In the genomic region with DNA sequence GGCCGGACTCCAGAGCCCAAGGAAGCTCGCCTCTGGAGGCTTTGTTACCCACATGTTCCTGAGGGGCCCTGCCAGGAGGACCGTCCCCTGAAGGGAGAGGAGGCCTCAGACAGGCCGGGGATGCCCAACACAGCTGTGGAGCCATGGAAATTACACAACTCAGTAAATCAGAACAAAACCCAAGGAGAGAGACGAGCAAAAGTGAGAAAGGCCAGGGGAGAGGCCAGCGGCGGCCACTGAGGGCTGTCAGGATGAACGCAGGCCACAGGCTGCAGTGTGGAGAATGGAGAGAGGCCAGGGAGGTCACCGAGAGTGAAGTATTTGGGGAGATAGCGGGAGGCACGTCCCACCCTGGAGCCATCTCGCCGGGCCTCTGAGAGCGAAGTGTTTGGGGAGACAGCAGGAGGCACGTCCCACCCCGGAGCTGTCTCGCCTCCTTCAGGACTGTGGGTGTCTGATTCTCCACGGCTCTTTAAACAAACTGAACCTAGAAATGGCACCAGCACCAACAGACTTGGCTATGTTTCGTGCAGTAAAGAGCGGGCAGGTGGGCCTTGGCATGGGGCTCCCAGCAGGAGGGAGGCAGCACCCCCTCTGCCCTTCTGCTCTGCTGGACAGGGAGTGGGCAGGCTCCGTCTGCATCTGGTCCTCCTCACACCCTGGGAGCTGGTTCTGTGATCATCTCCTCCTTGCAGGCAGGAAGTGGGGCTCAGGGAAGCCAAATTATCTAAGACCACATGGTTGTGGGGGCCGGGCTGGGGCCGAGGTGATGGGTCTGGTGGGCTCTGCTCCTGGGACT, we compare ENCODE assay signal across 1 cellular context.
TF ChIP-seq lines count a peak whose summit lies in the region.

No MANE protein-coding gene starts in this region.

TF ChIP-seq in GM23338, 12 proteins besides CTCF, POLR2A, EP300 and RAD21:
- no peak for TF ChIP-seq EZH2 (IDR thresholded peaks at IDR 0.05; ENCODE audit: low read depth, unreplicated experiment)
- TF ChIP-seq JUNB (IDR thresholded peaks at IDR 0.05; ENCODE audit: unreplicated experiment): no peak
- no peak for TF ChIP-seq EZH2phosphoT487 (IDR thresholded peaks at IDR 0.05; ENCODE audit: unreplicated experiment)
- TF ChIP-seq, protein P1, sequence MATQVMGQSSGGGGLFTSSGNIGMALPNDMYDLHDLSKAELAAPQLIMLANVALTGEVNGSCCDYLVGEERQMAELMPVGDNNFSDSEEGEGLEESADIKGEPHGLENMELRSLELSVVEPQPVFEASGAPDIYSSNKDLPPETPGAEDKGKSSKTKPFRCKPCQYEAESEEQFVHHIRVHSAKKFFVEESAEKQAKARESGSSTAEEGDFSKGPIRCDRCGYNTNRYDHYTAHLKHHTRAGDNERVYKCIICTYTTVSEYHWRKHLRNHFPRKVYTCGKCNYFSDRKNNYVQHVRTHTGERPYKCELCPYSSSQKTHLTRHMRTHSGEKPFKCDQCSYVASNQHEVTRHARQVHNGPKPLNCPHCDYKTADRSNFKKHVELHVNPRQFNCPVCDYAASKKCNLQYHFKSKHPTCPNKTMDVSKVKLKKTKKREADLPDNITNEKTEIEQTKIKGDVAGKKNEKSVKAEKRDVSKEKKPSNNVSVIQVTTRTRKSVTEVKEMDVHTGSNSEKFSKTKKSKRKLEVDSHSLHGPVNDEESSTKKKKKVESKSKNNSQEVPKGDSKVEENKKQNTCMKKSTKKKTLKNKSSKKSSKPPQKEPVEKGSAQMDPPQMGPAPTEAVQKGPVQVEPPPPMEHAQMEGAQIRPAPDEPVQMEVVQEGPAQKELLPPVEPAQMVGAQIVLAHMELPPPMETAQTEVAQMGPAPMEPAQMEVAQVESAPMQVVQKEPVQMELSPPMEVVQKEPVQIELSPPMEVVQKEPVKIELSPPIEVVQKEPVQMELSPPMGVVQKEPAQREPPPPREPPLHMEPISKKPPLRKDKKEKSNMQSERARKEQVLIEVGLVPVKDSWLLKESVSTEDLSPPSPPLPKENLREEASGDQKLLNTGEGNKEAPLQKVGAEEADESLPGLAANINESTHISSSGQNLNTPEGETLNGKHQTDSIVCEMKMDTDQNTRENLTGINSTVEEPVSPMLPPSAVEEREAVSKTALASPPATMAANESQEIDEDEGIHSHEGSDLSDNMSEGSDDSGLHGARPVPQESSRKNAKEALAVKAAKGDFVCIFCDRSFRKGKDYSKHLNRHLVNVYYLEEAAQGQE (IDR thresholded peaks at IDR 0.05; ENCODE audit: unreplicated experiment): no peak
- no peak for TF ChIP-seq POLR2AphosphoS5 (IDR thresholded peaks at IDR 0.05; ENCODE audit: low read depth)
- TF ChIP-seq, protein P2, sequence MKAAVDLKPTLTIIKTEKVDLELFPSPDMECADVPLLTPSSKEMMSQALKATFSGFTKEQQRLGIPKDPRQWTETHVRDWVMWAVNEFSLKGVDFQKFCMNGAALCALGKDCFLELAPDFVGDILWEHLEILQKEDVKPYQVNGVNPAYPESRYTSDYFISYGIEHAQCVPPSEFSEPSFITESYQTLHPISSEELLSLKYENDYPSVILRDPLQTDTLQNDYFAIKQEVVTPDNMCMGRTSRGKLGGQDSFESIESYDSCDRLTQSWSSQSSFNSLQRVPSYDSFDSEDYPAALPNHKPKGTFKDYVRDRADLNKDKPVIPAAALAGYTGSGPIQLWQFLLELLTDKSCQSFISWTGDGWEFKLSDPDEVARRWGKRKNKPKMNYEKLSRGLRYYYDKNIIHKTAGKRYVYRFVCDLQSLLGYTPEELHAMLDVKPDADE (IDR thresholded peaks at IDR 0.05): no peak
- TF ChIP-seq ZNF114 (CRISPR knock-in tag; IDR thresholded peaks at IDR 0.05): no peak
- no peak for TF ChIP-seq STAT1 (IDR thresholded peaks at IDR 0.05; ENCODE audit: unreplicated experiment)
- no peak for TF ChIP-seq CREB1 (CRISPR knock-in tag; IDR thresholded peaks at IDR 0.05; ENCODE audit: low read depth)
- TF ChIP-seq ZNF331 (CRISPR knock-in tag; IDR thresholded peaks at IDR 0.05; ENCODE audit: low read depth): no peak
- TF ChIP-seq, protein P3, sequence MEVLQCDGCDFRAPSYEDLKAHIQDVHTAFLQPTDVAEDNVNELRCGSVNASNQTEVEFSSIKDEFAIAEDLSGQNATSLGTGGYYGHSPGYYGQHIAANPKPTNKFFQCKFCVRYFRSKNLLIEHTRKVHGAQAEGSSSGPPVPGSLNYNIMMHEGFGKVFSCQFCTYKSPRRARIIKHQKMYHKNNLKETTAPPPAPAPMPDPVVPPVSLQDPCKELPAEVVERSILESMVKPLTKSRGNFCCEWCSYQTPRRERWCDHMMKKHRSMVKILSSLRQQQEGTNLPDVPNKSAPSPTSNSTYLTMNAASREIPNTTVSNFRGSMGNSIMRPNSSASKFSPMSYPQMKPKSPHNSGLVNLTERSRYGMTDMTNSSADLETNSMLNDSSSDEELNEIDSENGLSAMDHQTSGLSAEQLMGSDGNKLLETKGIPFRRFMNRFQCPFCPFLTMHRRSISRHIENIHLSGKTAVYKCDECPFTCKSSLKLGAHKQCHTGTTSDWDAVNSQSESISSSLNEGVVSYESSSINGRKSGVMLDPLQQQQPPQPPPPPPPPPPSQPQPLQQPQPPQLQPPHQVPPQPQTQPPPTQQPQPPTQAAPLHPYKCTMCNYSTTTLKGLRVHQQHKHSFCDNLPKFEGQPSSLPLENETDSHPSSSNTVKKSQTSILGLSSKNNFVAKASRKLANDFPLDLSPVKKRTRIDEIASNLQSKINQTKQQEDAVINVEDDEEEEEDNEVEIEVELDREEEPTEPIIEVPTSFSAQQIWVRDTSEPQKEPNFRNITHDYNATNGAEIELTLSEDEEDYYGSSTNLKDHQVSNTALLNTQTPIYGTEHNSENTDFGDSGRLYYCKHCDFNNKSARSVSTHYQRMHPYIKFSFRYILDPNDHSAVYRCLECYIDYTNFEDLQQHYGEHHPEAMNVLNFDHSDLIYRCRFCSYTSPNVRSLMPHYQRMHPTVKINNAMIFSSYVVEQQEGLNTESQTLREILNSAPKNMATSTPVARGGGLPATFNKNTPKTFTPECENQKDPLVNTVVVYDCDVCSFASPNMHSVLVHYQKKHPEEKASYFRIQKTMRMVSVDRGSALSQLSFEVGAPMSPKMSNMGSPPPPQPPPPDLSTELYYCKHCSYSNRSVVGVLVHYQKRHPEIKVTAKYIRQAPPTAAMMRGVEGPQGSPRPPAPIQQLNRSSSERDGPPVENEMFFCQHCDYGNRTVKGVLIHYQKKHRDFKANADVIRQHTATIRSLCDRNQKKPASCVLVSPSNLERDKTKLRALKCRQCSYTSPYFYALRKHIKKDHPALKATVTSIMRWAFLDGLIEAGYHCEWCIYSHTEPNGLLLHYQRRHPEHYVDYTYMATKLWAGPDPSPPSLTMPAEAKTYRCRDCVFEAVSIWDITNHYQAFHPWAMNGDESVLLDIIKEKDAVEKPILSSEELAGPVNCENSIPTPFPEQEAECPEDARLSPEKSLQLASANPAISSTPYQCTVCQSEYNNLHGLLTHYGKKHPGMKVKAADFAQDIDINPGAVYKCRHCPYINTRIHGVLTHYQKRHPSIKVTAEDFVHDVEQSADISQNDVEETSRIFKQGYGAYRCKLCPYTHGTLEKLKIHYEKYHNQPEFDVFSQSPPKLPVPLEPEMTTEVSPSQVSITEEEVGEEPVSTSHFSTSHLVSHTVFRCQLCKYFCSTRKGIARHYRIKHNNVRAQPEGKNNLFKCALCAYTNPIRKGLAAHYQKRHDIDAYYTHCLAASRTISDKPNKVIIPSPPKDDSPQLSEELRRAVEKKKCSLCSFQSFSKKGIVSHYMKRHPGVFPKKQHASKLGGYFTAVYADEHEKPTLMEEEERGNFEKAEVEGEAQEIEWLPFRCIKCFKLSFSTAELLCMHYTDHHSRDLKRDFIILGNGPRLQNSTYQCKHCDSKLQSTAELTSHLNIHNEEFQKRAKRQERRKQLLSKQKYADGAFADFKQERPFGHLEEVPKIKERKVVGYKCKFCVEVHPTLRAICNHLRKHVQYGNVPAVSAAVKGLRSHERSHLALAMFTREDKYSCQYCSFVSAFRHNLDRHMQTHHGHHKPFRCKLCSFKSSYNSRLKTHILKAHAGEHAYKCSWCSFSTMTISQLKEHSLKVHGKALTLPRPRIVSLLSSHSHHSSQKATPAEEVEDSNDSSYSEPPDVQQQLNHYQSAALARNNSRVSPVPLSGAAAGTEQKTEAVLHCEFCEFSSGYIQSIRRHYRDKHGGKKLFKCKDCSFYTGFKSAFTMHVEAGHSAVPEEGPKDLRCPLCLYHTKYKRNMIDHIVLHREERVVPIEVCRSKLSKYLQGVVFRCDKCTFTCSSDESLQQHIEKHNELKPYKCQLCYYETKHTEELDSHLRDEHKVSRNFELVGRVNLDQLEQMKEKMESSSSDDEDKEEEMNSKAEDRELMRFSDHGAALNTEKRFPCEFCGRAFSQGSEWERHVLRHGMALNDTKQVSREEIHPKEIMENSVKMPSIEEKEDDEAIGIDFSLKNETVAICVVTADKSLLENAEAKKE (CRISPR knock-in tag; IDR thresholded peaks at IDR 0.05): no peak
- no peak for TF ChIP-seq NANOG (IDR thresholded peaks at IDR 0.05; ENCODE audit: borderline replicate concordance)
TF ChIP-seq in GM23338: peak in this region for 0.
